ENCODE assay signal across 14 cellular contexts in the genomic region with DNA sequence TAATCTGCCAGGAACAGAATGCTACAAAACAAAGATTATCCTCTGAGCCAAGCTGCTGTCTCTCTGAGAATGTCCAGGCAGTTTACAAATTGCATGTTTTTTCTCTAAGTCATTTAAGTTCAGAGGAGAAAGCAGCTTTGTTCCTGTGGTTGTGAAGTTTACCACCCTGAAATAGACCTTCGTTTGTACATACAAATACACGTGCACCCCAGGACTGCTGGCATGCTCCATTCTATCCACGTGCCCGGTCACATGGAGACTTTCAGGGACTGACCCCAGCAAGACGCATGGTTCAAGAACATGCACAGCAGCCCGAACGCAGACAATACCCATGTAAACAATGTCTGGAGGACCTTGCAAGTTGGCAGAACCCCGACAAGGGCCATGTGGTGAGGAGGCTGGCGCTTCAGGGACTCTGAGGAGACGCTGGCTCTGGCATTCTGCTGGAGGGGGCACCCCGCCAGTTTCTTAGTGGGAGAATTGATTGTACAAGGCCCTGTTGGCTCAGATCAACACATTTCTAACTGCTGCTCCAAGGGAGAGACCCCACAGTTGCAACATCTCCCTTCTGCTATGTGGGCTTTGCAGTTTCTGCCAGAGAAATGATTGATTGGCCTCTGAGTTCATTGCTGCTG. TPM values are rescaled to one million over a fixed set of nuclear protein-coding genes. Genes with fewer than 3 reads are reported as not detected.
DNase-seq lines count a peak whose midpoint lies in the region; ATAC-seq and TF ChIP-seq lines count a peak whose summit lies in the region.
"Had no signal": no experiment of that assay in that cellular context is flagged by ENCODE, and none has a peak within 500 bp of the region (broad histone marks: within the 10 kb centered on the region; RNA-seq: fewer than 3 reads in every experiment).

No MANE protein-coding gene starts in this region.

- no peaks in the 10 kb centered on the region for H3K9me3 Mint-ChIP-seq in activated naive CD4-positive, alpha-beta T cell treated with anti-CD3 and anti-CD28 coated beads, Interleukin-2, amount 10 ng/mL, durations not matched to agents 7 days and 5 days
- H3K9me3 Mint-ChIP-seq in activated naive CD4-positive, alpha-beta T cell treated with anti-CD3 and anti-CD28 coated beads for 36 hours = no peaks in the 10 kb centered on the region

- H3K27ac Mint-ChIP-seq in activated naive CD4-positive, alpha-beta T cell treated with anti-CD3 and anti-CD28 coated beads, Interleukin-2, amount 10 ng/mL, durations not matched to agents 7 days and 5 days = no peak overlapping the region
- H3K27ac Mint-ChIP-seq in activated naive CD4-positive, alpha-beta T cell treated with anti-CD3 and anti-CD28 coated beads for 36 hours = no peak overlapping the region

- H3K36me3 ChIP-seq in tibial artery = no peaks in the 10 kb centered on the region
- H3K36me3 ChIP-seq: spleen had no signal

- H3K4me1 ChIP-seq in tibial artery = peaks cover 0 to 18% (median 9%) of the 10 kb centered on the region in 4 donors

- intact Hi-C loops in activated naive CD4-positive, alpha-beta T cell treated with anti-CD3 and anti-CD28 coated beads for 36 hours (cut with micrococcal nuclease) = no loop called here
- intact Hi-C loops in tibial artery (cut with DNase I; ENCODE audit: low total_unique reads) = no loop called here

- ATAC-seq in HG03139 (IDR thresholded peaks at IDR 0.05; ENCODE audit: unreplicated experiment) = no peak

- no peak overlapping the region for H3K4me3 ChIP-seq in tibial artery
- H3K4me3 ChIP-seq: spleen had no signal

- H3K36me3 Mint-ChIP-seq in activated naive CD4-positive, alpha-beta T cell treated with anti-CD3 and anti-CD28 coated beads, Interleukin-2, amount 10 ng/mL, durations not matched to agents 7 days and 5 days = no peaks in the 10 kb centered on the region
- no peaks in the 10 kb centered on the region for H3K36me3 Mint-ChIP-seq in activated naive CD4-positive, alpha-beta T cell treated with anti-CD3 and anti-CD28 coated beads for 36 hours (ENCODE audit: low read depth)

- no peak overlapping the region for H3K27ac ChIP-seq in tibial artery

- peak; percentile 21 for DNase-seq in activated naive CD4-positive, alpha-beta T cell treated with anti-CD3 and anti-CD28 coated beads, Interleukin-2, amount 10 ng/mL, durations not matched to agents 7 days and 5 days
- DNase-seq in activated naive CD4-positive, alpha-beta T cell treated with anti-CD3 and anti-CD28 coated beads for 36 hours = no peak
- peak; percentile 76 for DNase-seq in epidermal melanocyte (ENCODE audit: insufficient read length, low spot score)
- DNase-seq in mucosa of gallbladder (ENCODE audit: low spot score) = peak; percentile 65
- peak; percentile 47 to 71 for DNase-seq in tibial artery
- DNase-seq in NCI-H82 treated with DMSO at 0.1 percent for 48 hours (lab: John Stamatoyannopoulos, UW; ENCODE audit: unreplicated experiment) = no peak
- no peak for DNase-seq in NCI-H526 treated with DMSO at 0.1 percent for 48 hours (lab: John Stamatoyannopoulos, UW)
- DNase-seq: NCI-H187, spleen had no signal

- H3K27me3 ChIP-seq in tibial artery = peaks cover 0 to 30% of the 10 kb centered on the region in 2 donors

- H3K9me3 ChIP-seq in tibial artery = no peaks in the 10 kb centered on the region
- H3K9me3 ChIP-seq: spleen had no signal

- no peak overlapping the region for H3K4me3 Mint-ChIP-seq in activated naive CD4-positive, alpha-beta T cell treated with anti-CD3 and anti-CD28 coated beads, Interleukin-2, amount 10 ng/mL, durations not matched to agents 7 days and 5 days
- H3K4me3 Mint-ChIP-seq in activated naive CD4-positive, alpha-beta T cell treated with anti-CD3 and anti-CD28 coated beads for 36 hours = no peak overlapping the region

- H3K27me3 Mint-ChIP-seq in activated naive CD4-positive, alpha-beta T cell treated with anti-CD3 and anti-CD28 coated beads, Interleukin-2, amount 10 ng/mL, durations not matched to agents 7 days and 5 days = peaks cover 40% of the 10 kb centered on the region
- H3K27me3 Mint-ChIP-seq in activated naive CD4-positive, alpha-beta T cell treated with anti-CD3 and anti-CD28 coated beads for 36 hours (ENCODE audit: low read depth) = no peaks in the 10 kb centered on the region

- CTCF ChIA-PET in activated naive CD4-positive, alpha-beta T cell treated with anti-CD3 and anti-CD28 coated beads, Interleukin-2, amount 10 ng/mL, durations not matched to agents 7 days and 5 days (lab: Charles Lee) = interaction anchor here (0.9 to 9.3 kb wide), 11 partner anchors 8 to 191 kb away, joined by 3 to 158 read pairs (median 4); a partner anchor contains a TSS
- CTCF ChIA-PET in activated naive CD4-positive, alpha-beta T cell treated with anti-CD3 and anti-CD28 coated beads for 36 hours (lab: Charles Lee) = interaction anchor here (1.6 to 12.2 kb wide), 3 partner anchors 13 to 93 kb away, joined by 3 to 214 read pairs (median 56); a partner anchor contains a TSS

- H3K4me1 Mint-ChIP-seq in activated naive CD4-positive, alpha-beta T cell treated with anti-CD3 and anti-CD28 coated beads, Interleukin-2, amount 10 ng/mL, durations not matched to agents 7 days and 5 days = peaks cover 42% of the 10 kb centered on the region
- peaks cover 17% of the 10 kb centered on the region for H3K4me1 Mint-ChIP-seq in activated naive CD4-positive, alpha-beta T cell treated with anti-CD3 and anti-CD28 coated beads for 36 hours (ENCODE audit: low read depth)

- no peak for TF ChIP-seq CTCF in tibial artery (IDR thresholded peaks at IDR 0.05)

RNA-seq across cellular contexts. Expression of a gene that starts 33.3 kb away (rescaled TPM):
- total RNA-seq in activated naive CD4-positive, alpha-beta T cell treated with anti-CD3 and anti-CD28 coated beads for 36 hours = under 1 TPM; 0.17 to 0.35 TPM
- total RNA-seq in mucosa of gallbladder = 0.92 TPM
- total RNA-seq: A673, bronchial epithelial cell, frontal cortex, mesenteric fat pad had no signal

Comparison
In these comparisons a context has a peak if more than half of its experiments do, and no peak if none do; other contexts are left out.
1. DNase-seq: peak in activated naive CD4-positive, alpha-beta T cell treated with anti-CD3 and anti-CD28 coated beads, Interleukin-2, amount 10 ng/mL, durations not matched to agents 7 days and 5 days (single experiment), epidermal melanocyte (single experiment), mucosa of gallbladder (single experiment) and tibial artery (2 of 2); none in activated naive CD4-positive, alpha-beta T cell treated with anti-CD3 and anti-CD28 coated beads for 36 hours (single experiment), NCI-H82 treated with DMSO at 0.1 percent for 48 hours (single experiment) and NCI-H526 treated with DMSO at 0.1 percent for 48 hours (single experiment).